ENCODE assay signal across 2 cellular contexts in genomic region chr1:235325854-235326253, GRCh38.
TF ChIP-seq lines count a peak whose summit lies in the region.

No MANE protein-coding gene starts in this region.

TF ChIP-seq in HEK293, 187 proteins besides CTCF, POLR2A, EP300 and RAD21:
- TF ChIP-seq YY2 (tag by site-specific recombination; IDR thresholded peaks at IDR 0.05) (no peak), SCRT2 (tag by site-specific recombination; IDR thresholded peaks at IDR 0.05) (peak; percentile 97), HIC1 (tag by site-specific recombination; IDR thresholded peaks at IDR 0.05) (no peak), SCRT1 (tag by site-specific recombination; IDR thresholded peaks at IDR 0.05; ENCODE audit: borderline replicate concordance) (peak; percentile 97), ZNF692 (tag by site-specific recombination; IDR thresholded peaks at IDR 0.05) (no peak), ZNF311 (tag by site-specific recombination; IDR thresholded peaks at IDR 0.05; ENCODE audit: borderline replicate concordance) (no peak)

TF ChIP-seq in K562, 482 proteins besides CTCF, POLR2A, EP300 and RAD21:
- no peak for TF ChIP-seq ATF4 (CRISPR knock-in tag; IDR thresholded peaks at IDR 0.05)
- no peak for TF ChIP-seq HEY1 (CRISPR knock-in tag; IDR thresholded peaks at IDR 0.05; ENCODE audit: borderline replicate concordance)
- TF ChIP-seq HMG20B (CRISPR knock-in tag; IDR thresholded peaks at IDR 0.05): no peak
- no peak for TF ChIP-seq CREB3L1 (IDR thresholded peaks at IDR 0.05; ENCODE audit: borderline replicate concordance, low read depth)
- TF ChIP-seq TGIF2 (CRISPR knock-in tag; IDR thresholded peaks at IDR 0.05): no peak
- TF ChIP-seq MAFF (IDR thresholded peaks at IDR 0.05; ENCODE audit: low read length): no peak
- TF ChIP-seq OTX1 (CRISPR knock-in tag; IDR thresholded peaks at IDR 0.05): no peak
- TF ChIP-seq ZNF518B (CRISPR knock-in tag; IDR thresholded peaks at IDR 0.05): no peak
- no peak for TF ChIP-seq ZNF280A (IDR thresholded peaks at IDR 0.05; ENCODE audit: low read depth, partially characterized antibody)
- no peak for TF ChIP-seq MCM5 (IDR thresholded peaks at IDR 0.05; ENCODE audit: low read depth)
- TF ChIP-seq TSC22D4 (tag; IDR thresholded peaks at IDR 0.05): no peak
- TF ChIP-seq TRIM25 (IDR thresholded peaks at IDR 0.05; ENCODE audit: borderline replicate concordance): no peak
- TF ChIP-seq RHOXF2B (CRISPR knock-in tag; conservative IDR thresholded peaks at IDR 0.05): no peak
- TF ChIP-seq UBTF (IDR thresholded peaks at IDR 0.05; ENCODE audit: borderline replicate concordance in 1 of 2, low read depth in 2 of 2, low read length in 2 of 2): no peak
- TF ChIP-seq HDAC6 (IDR thresholded peaks at IDR 0.05; ENCODE audit: low read depth, low read length): no peak
- no peak for TF ChIP-seq KLF10 (CRISPR knock-in tag; IDR thresholded peaks at IDR 0.05)
- no peak for TF ChIP-seq MAFK (IDR thresholded peaks at IDR 0.05; ENCODE audit: low read length)
